Comparison of ENCODE assay signal across 8 cellular contexts in the genomic region with DNA sequence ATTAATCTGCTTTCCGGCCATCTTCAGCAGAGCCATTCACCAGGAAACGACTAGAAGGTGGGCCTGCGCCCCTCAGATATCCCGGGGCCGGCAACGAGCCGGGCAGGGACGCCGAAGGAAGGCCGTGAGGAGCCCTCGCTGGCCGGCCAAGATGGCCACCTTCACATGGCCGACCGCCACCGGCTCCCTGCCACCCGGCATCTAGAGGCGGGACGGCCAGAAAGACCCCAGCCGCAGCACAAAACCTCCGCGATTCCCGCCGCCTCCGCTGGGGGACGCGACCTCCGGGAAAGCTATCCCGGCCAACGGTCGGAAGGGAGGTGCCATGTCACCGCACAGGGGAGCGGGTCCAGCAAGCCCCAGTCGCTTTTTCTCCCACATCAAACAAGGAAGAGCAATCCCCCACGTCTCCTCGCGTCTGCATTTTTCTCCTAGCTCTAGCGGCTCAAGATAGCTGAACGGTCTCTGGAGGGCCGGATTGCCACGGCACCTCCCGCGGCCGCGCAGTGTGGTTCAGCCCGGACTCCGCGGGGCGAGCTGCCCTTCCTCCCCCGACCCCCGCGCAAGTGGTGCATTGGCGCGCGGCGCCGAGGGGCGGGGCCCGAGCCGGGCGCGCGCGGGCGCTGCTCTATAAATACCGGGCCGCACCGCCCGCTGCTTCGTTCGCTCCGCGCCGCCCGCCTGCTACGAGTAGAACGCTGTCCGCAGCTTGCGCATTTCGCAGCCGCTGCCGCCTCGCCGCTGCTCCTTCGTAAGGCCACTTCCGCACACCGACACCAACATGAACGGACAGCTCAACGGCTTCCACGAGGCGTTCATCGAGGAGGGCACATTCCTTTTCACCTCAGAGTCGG. TPM values are rescaled to one million over a fixed set of nuclear protein-coding genes. Genes with fewer than 3 reads are reported as not detected.
A peak's percentile ranks its signal among the peaks of the same experiment; 100 is the strongest.
DNase-seq lines count a peak whose midpoint lies in the region; TF ChIP-seq lines count a peak whose summit lies in the region.

A gene (plus strand): TSS at position 662 of the 854 bp plus-strand sequence. CDS start 120 bp downstream, at position 782.

- peak within 1 kb of the TSS; percentile 84 for H2AFZ ChIP-seq in Loucy (ENCODE audit: low read length)

- peak within 1 kb of the TSS; percentile 100 for H3K27ac ChIP-seq in stomach smooth muscle (ENCODE audit: low read length)

- H3K27ac Mint-ChIP-seq in neural crest cell (ENCODE audit: unreplicated experiment) = peak within 1 kb of the TSS; percentile 100

- peak within 1 kb of the TSS; percentile 97 for H3K4me2 ChIP-seq in Loucy (ENCODE audit: low read depth, low read length, poor library complexity, severe bottlenecking)

- H3K4me1 Mint-ChIP-seq in neural crest cell = peaks cover 58% of the 10 kb centered on the region

- no peaks in the 10 kb centered on the region for H3K9me3 Mint-ChIP-seq in neural crest cell

- H3K4me1 ChIP-seq in ES-I3 (ENCODE audit: insufficient read depth, low read length) = peaks cover 18% of the 10 kb centered on the region
- H3K4me1 ChIP-seq in Loucy (ENCODE audit: insufficient read depth, low read length, poor library complexity, severe bottlenecking) = peaks cover 55% of the 10 kb centered on the region
- peaks cover 46% of the 10 kb centered on the region for H3K4me1 ChIP-seq in stomach smooth muscle (ENCODE audit: control insufficient read depth, insufficient read depth, low read length)

- H3K4me3 ChIP-seq in H7 (ENCODE audit: insufficient read depth, low read depth, low read length) (peak within 1 kb of the TSS; percentile 99), Loucy (ENCODE audit: low read length, poor library complexity, severe bottlenecking) (peak within 1 kb of the TSS; percentile 93), fibroblast of the aortic adventitia (ENCODE audit: low read depth, low read length) (peak within 1 kb of the TSS; percentile 97), stomach smooth muscle (ENCODE audit: low read length in 2 of 2) (peak within 1 kb of the TSS; percentile 95 to 98)

- H3K9ac ChIP-seq in ES-I3 (ENCODE audit: low read depth, low read length) = peak within 1 kb of the TSS; percentile 93
- peak within 1 kb of the TSS; percentile 100 for H3K9ac ChIP-seq in Loucy (ENCODE audit: low read depth, low read length, poor library complexity, severe bottlenecking)
- peak within 1 kb of the TSS; percentile 99 to 100 for H3K9ac ChIP-seq in stomach smooth muscle (ENCODE audit: low read length in 2 of 2)

- peaks cover 3% of the 10 kb centered on the region; the same call in 1 of the 2 replicates for H3F3A ChIP-seq in Loucy (ENCODE audit: low read depth)

- H3K36me3 Mint-ChIP-seq in neural crest cell (ENCODE audit: low read depth) = peaks cover 37% of the 10 kb centered on the region

- H3K79me2 ChIP-seq in Loucy (ENCODE audit: insufficient read depth, low read length) = peaks cover 80% of the 10 kb centered on the region

- TF ChIP-seq CTCF in Loucy (conservative IDR thresholded peaks at IDR 0.05; ENCODE audit: low read length) = peak; percentile 63
- TF ChIP-seq CTCF in fibroblast of the aortic adventitia (IDR thresholded peaks at IDR 0.05; ENCODE audit: insufficient read depth, low read length) = peak; percentile 76
- TF ChIP-seq CTCF in neural crest cell (conservative IDR thresholded peaks at IDR 0.05) = peak; percentile 73

- peaks cover 46% of the 10 kb centered on the region for H4K20me1 ChIP-seq in Loucy (ENCODE audit: insufficient read depth, low read length, poor library complexity, severe bottlenecking)

- no peaks in the 10 kb centered on the region for H3K27me3 ChIP-seq in H7 (ENCODE audit: control insufficient read depth, insufficient read depth, low read length)
- peaks cover 4% of the 10 kb centered on the region for H3K27me3 ChIP-seq in Loucy (ENCODE audit: insufficient read depth, low read length, poor library complexity, severe bottlenecking)
- no peaks in the 10 kb centered on the region for H3K27me3 ChIP-seq in stomach smooth muscle (ENCODE audit: control insufficient read depth in 1 of 2, insufficient read depth in 2 of 2, low read length in 2 of 2)

- TF ChIP-seq POLR2A in Raji (IDR thresholded peaks at IDR 0.05; ENCODE audit: insufficient read depth, low read depth, low read length) = peak; percentile 97

- H3K36me3 ChIP-seq in ES-I3 (ENCODE audit: insufficient read depth, low read length) = peaks cover 32% of the 10 kb centered on the region
- H3K36me3 ChIP-seq in H7 (replicated peaks; ENCODE audit: control insufficient read depth, insufficient read depth, low read length) = peaks cover 25% of the 10 kb centered on the region
- peaks cover 39% of the 10 kb centered on the region for H3K36me3 ChIP-seq in Loucy (ENCODE audit: insufficient read depth, low read length)
- H3K36me3 ChIP-seq in stomach smooth muscle (ENCODE audit: control insufficient read depth in 2 of 2, insufficient read depth in 2 of 2, low read length in 2 of 2) = peaks cover 21 to 24% of the 10 kb centered on the region in 2 donors

- peak; percentile 97 for DNase-seq in H7
- peak; percentile 85 for DNase-seq in activated effector memory CD4-positive, alpha-beta T cell treated with Interleukin-2 at 50 U/mL for 16 hours
- peak; percentile 92 for DNase-seq in fibroblast of the aortic adventitia (ENCODE audit: low read depth)
- peak; percentile 99 for DNase-seq in neural crest cell (ENCODE audit: low read depth, low spot score)

- H3K9me2 ChIP-seq in Loucy (replicated peaks; ENCODE audit: low read depth, low read length) = no peaks in the 10 kb centered on the region

- no peaks in the 10 kb centered on the region for H3K9me3 ChIP-seq in ES-I3 (ENCODE audit: control insufficient read depth, insufficient read depth, low read length)
- H3K9me3 ChIP-seq in Loucy (ENCODE audit: insufficient read depth, low read depth, low read length) = no peaks in the 10 kb centered on the region
- no peaks in the 10 kb centered on the region for H3K9me3 ChIP-seq in stomach smooth muscle (ENCODE audit: control insufficient read depth in 2 of 2, low read length in 2 of 2)

- peaks cover 2% of the 10 kb centered on the region for H3K27me3 Mint-ChIP-seq in neural crest cell (ENCODE audit: low read depth)

- peak within 1 kb of the TSS; percentile 95 for H3K4me3 Mint-ChIP-seq in neural crest cell

RNA-seq across cellular contexts. Expression of the gene that starts here (rescaled TPM):
- 57.6 and 98.6 TPM in 2 replicates for total RNA-seq in H7 (2014; rRNA removed; shearing (Covaris generic))
- total RNA-seq in fibroblast of the aortic adventitia (ENCODE audit: low replicate concordance) (161 and 179 TPM in 2 replicates), neural crest cell (404 and 405 TPM in 2 replicates)

Comparison
In these comparisons a context has a peak if more than half of its experiments do, and no peak if none do; other contexts are left out.
1. Peak in every context shown above with its lines: DNase-seq, H3K4me3 ChIP-seq and H3K27ac ChIP-seq.